In genomic region chr17:81179220-81179619, GRCh38 we compare ENCODE assay signal across 28 cellular contexts. TPM values are rescaled to one million over a fixed set of nuclear protein-coding genes. Genes with fewer than 3 reads are reported as not detected.
"Had no signal": no experiment of that assay in that cellular context is flagged by ENCODE, and none has a peak within 500 bp of the region (broad histone marks: within the 10 kb centered on the region; RNA-seq: fewer than 3 reads in every experiment).

No MANE protein-coding gene starts in this region.

- H2AFZ ChIP-seq: hepatocyte, parathyroid adenoma had no signal

- H3K4me3 ChIP-seq: gastroesophageal sphincter, heart left ventricle, hepatocyte, lung, sigmoid colon, thoracic aorta, tibial nerve, upper lobe of left lung had no signal

- FAIRE-seq: endometrium, kidney had no signal

- H3K36me3 ChIP-seq: gastroesophageal sphincter, heart left ventricle, sigmoid colon, thoracic aorta, tibial nerve, upper lobe of left lung had no signal

- ATAC-seq: effector memory CD8-positive, alpha-beta T cell; esophagus mucosa; gastroesophageal sphincter; left lobe of liver; stimulated activated naive CD8-positive, alpha-beta T cell treated with anti-CD3 and anti-CD28 coated beads, Interleukin-15, Interleukin-2, amounts not matched to agents 100 U/mL and 50 U/mL, for 24 hours had no signal

- H3K4me2 ChIP-seq: hepatocyte had no signal

- H3K9ac ChIP-seq: parathyroid adenoma had no signal

- H3K9me3 ChIP-seq: thoracic aorta had no signal

- DNase-seq: cortex of kidney; effector memory CD8-positive, alpha-beta T cell; foreskin fibroblast; kidney; naive B cell; sigmoid colon; stimulated activated CD4-positive, alpha-beta T cell treated with anti-CD3 and anti-CD28 coated beads, Interleukin-2, amount 100 ng/mL, for 24 hours; stimulated activated CD4-positive, alpha-beta T cell treated with anti-CD3 and anti-CD28 coated beads, Interleukin-4, amount 100 ng/mL, for 24 hours; stimulated activated naive CD8-positive, alpha-beta T cell treated with anti-CD3 and anti-CD28 coated beads, Interleukin-15, Interleukin-2, amounts not matched to agents 100 U/mL and 50 U/mL, for 24 hours had no signal

- H3K27me3 ChIP-seq: hepatocyte, upper lobe of left lung had no signal

- H3K27ac ChIP-seq: gastroesophageal sphincter, heart left ventricle, hepatocyte, parathyroid adenoma, sigmoid colon, thoracic aorta, tibial nerve, upper lobe of left lung had no signal

- H3K4me1 ChIP-seq: gastroesophageal sphincter, parathyroid adenoma, sigmoid colon, tibial nerve, upper lobe of left lung had no signal

- H3K79me2 ChIP-seq: hepatocyte, parathyroid adenoma had no signal

RNA-seq across cellular contexts. Expression of gene PVALEF, which starts 13.9 kb away (rescaled TPM):
- total RNA-seq: dermis microvascular lymphatic vessel endothelial cell; esophagus mucosa; gastroesophageal sphincter; heart left ventricle; hepatocyte; kidney; left lobe of liver; liver; lung; mononuclear cell; natural killer cell treated with Interleukin-12 subunit alpha and Interleukin-12 subunit beta and Interleukin-15 and Interleukin-18, amount 100 ng/mL, for 72 hours; neural crest cell; osteoblast; progenitor cell of endocrine pancreas; sigmoid colon; skeletal muscle tissue; thoracic aorta; tibial nerve; upper lobe of left lung had no signal
- polyA plus RNA-seq: heart left ventricle, liver, lung, sigmoid colon had no signal
